Comparison of ENCODE assay signal across 8 cellular contexts in genomic region chr10:132363921-132364593, GRCh38. TPM values are rescaled to one million over a fixed set of nuclear protein-coding genes. Genes with fewer than 3 reads are reported as not detected.
DNase-seq lines count a peak whose midpoint lies in the region; ATAC-seq, FAIRE-seq and TF ChIP-seq lines count a peak whose summit lies in the region.

No MANE protein-coding gene starts in this region.

- no peak overlapping the region for H2AFZ ChIP-seq in GM23248

- no peak overlapping the region for H3K4me2 ChIP-seq in GM23248 (ENCODE audit: unreplicated experiment)

- H3F3A ChIP-seq in GM23248 (ENCODE audit: insufficient read depth) = peaks cover 18% of the 10 kb centered on the region

- H3K4me3 ChIP-seq in GM23248 = no peak overlapping the region
- no peak overlapping the region for H3K4me3 ChIP-seq in bronchial epithelial cell (ENCODE audit: low read depth, low read length)
- no peak overlapping the region for H3K4me3 ChIP-seq in prostate gland

- no peak overlapping the region for H3K9ac ChIP-seq in GM23248

- intact Hi-C loops in prostate gland (cut with DNase I) = no loop called here
- intact Hi-C loops in posterior vena cava (cut with DNase I) = no loop called here

- in situ Hi-C loops in GM23248 (cut with MboI) = loop anchor here (10.0 kb wide), 1 partner anchor 139 kb away; no protein-coding TSS in a partner anchor

- TF ChIP-seq CTCF in bronchial epithelial cell (IDR thresholded peaks at IDR 0.05; ENCODE audit: insufficient read depth, low read length, severe bottlenecking) (no peak), prostate gland (IDR thresholded peaks at IDR 0.05) (no peak)

- no peaks in the 10 kb centered on the region for H3K36me3 ChIP-seq in GM23248 (ENCODE audit: low read depth)
- no peaks in the 10 kb centered on the region for H3K36me3 ChIP-seq in bronchial epithelial cell (ENCODE audit: control insufficient read depth, insufficient read depth, low read length)
- H3K36me3 ChIP-seq in prostate gland = no peaks in the 10 kb centered on the region

- H3K4me1 ChIP-seq in GM23248 (ENCODE audit: insufficient read depth) (peaks cover 8% of the 10 kb centered on the region), prostate gland (replicated peaks) (no peaks in the 10 kb centered on the region)

- H4K20me1 ChIP-seq in GM23248 (ENCODE audit: insufficient read depth) = no peaks in the 10 kb centered on the region

- 57 to 69% methylated on average over 15 to 16 of the region's 16 CpGs for WGBS in GM23248 (ENCODE audit: low coverage in 1 of 2, low lambda C conversion rate in 2 of 2, missing lambda C conversion rate in 2 of 2), 2 experiments
- 50% methylated on average over 16 of the region's 16 CpGs for WGBS in prostate gland

- no peak for TF ChIP-seq POLR2A in prostate gland (IDR thresholded peaks at IDR 0.05)

- ATAC-seq in HG03469 (IDR thresholded peaks at IDR 0.05; ENCODE audit: unreplicated experiment) (no peak), GM18909 (IDR thresholded peaks at IDR 0.05; ENCODE audit: poor library complexity, unreplicated experiment) (no peak)

- no peaks in the 10 kb centered on the region for H3K9me3 ChIP-seq in GM23248 (ENCODE audit: low read depth)
- H3K9me3 ChIP-seq in prostate gland = no peaks in the 10 kb centered on the region

- no peaks in the 10 kb centered on the region for H3K27me3 ChIP-seq in GM23248 (replicated peaks; ENCODE audit: insufficient read depth)
- no peaks in the 10 kb centered on the region for H3K27me3 ChIP-seq in bronchial epithelial cell (ENCODE audit: control insufficient read depth, insufficient read depth, low read length)
- H3K27me3 ChIP-seq in prostate gland (replicated peaks; ENCODE audit: insufficient read depth) = no peaks in the 10 kb centered on the region

- DNase-seq in C1 segment of cervical spinal cord (lab: John Stamatoyannopoulos, UW) (peak in 8 of 14 donors; percentile 9 to 66 (median 35)), GM23248 (peak; percentile 44), bronchial epithelial cell (ENCODE audit: low read depth) (peak; percentile 34), lung microvascular endothelial cell (ENCODE audit: low read depth in 2 of 2) (peak; percentile 48 to 69), prostate gland (ENCODE audit: low spot score) (no peak), posterior vena cava (ENCODE audit: low spot score) (no peak)

- peak; percentile 100 for FAIRE-seq in bronchial epithelial cell (lab: Jason Lieb, UNC)

- H3K27ac ChIP-seq in GM23248 (no peak overlapping the region), prostate gland (no peak overlapping the region)

- H3K79me2 ChIP-seq in GM23248 (ENCODE audit: insufficient read depth) = no peaks in the 10 kb centered on the region

- no peaks in the 10 kb centered on the region for H3K9me2 ChIP-seq in GM23248 (ENCODE audit: insufficient read depth)

RNA-seq across cellular contexts. Expression of gene LRRC27, which starts 32.1 kb away (rescaled TPM):
- total RNA-seq in GM23248 (2014; rRNA removed; shearing (Covaris generic)) = 7.5 and 11.1 TPM in 2 replicates
- 9.6 and 11.5 TPM in 2 replicates for polyA plus RNA-seq in GM23248 (2016; fragmentation: Nextera tagmentation; extraction: Ambion mirVana)
- 4.7 and 6.9 TPM in 2 replicates for total RNA-seq in bronchial epithelial cell
- total RNA-seq in lung microvascular endothelial cell = 5.0 and 6.2 TPM in 2 replicates
- total RNA-seq in prostate gland = 10 to 100 TPM; 11.4 to 22.9 TPM
- 1 to 10 TPM; 4.7 to 6.5 TPM for total RNA-seq in posterior vena cava

RNA-seq across cellular contexts. Expression of gene PWWP2B, which starts 32.9 kb away (rescaled TPM):
- total RNA-seq in GM23248 (2014; rRNA removed; shearing (Covaris generic)) = 2.4 and 5.8 TPM in 2 replicates
- polyA plus RNA-seq in GM23248 (2016; fragmentation: Nextera tagmentation; extraction: Ambion mirVana) = 0.66 TPM in 2 replicates
- total RNA-seq in bronchial epithelial cell = 39.4 and 40.0 TPM in 2 replicates
- total RNA-seq in lung microvascular endothelial cell = 6.5 and 9.1 TPM in 2 replicates
- total RNA-seq in prostate gland = 10 to 100 TPM; 27.5 to 36.6 TPM
- 10 to 100 TPM; 10.4 to 16.1 TPM for total RNA-seq in posterior vena cava

RNA-seq across cellular contexts. Expression of gene STK32C, which starts 56.3 kb away (rescaled TPM):
- total RNA-seq in GM23248 (2014; rRNA removed; shearing (Covaris generic)) = 7.1 and 9.8 TPM in 2 replicates
- 8.8 TPM in 2 replicates for polyA plus RNA-seq in GM23248 (2016; fragmentation: Nextera tagmentation; extraction: Ambion mirVana)
- 9.7 and 14.6 TPM in 2 replicates for total RNA-seq in bronchial epithelial cell
- 5.0 and 10.9 TPM in 2 replicates for total RNA-seq in lung microvascular endothelial cell
- 10 to 100 TPM in 1 of 2 donors, 1 to 10 TPM in 1; 7.2 to 21.5 TPM for total RNA-seq in prostate gland
- total RNA-seq in posterior vena cava = 1 to 10 TPM; 6.3 to 9.7 TPM

Comparison
In these comparisons a context has a peak if more than half of its experiments do, and no peak if none do; other contexts are left out.
1. DNase-seq: peak in C1 segment of cervical spinal cord (8 of 14), GM23248 (single experiment), bronchial epithelial cell (single experiment) and lung microvascular endothelial cell (2 of 2); none in prostate gland (single experiment) and posterior vena cava (single experiment).